In the genomic region with DNA sequence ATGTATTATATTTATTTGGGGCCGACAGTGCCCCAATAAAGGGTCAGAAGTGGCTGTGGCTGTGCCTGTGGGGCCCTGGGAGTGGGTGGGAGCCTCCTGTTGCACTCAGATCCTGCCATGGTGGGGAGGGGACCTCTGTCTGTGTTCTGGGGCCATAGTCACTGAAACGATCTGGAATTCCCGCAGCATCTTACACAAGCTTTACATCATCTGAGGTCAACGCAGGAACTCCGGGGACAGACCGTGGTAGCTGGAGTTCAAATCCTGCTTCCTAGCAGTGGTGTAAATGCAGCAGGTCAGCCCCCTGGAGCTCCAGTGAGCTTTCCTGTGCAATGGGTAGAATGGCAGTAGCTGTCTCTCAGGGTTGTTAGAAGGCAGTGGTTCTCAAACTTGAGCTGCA, we compare ENCODE assay signal across 23 cellular contexts. TPM values are rescaled to one million over a fixed set of nuclear protein-coding genes. Genes with fewer than 3 reads are reported as not detected.
DNase-seq lines count a peak whose midpoint lies in the region; ATAC-seq and TF ChIP-seq lines count a peak whose summit lies in the region.
"Had no signal": no experiment of that assay in that cellular context is flagged by ENCODE, and none has a peak within 500 bp of the region (broad histone marks: within the 10 kb centered on the region; RNA-seq: fewer than 3 reads in every experiment).

No MANE protein-coding gene starts in this region.

- CTCF ChIA-PET in HEK293 (lab: Yijun Ruan, JAX) (interaction anchor here (0.6 to 5.1 kb wide), 9 partner anchors 14 to 116 kb away, joined by 3 to 57 read pairs (median 5); no protein-coding TSS in a partner anchor), PC-3 (lab: Charles Lee) (no interaction called here)

- POLR2A ChIA-PET in HEK293 (lab: Yijun Ruan, JAX): interaction anchor here (0.6 to 2.4 kb wide), 7 partner anchors 10 to 62 kb away, joined by 3 to 10 read pairs (median 4); partner anchors contain the start of gene GRAMD1A
- POLR2A ChIA-PET in PC-3 (lab: Charles Lee; ENCODE audit: unreplicated experiment): no interaction called here

- H3K9me3 ChIP-seq in HEK293 (ENCODE audit: control insufficient read depth, insufficient read depth, low read depth, low read length) (no peaks in the 10 kb centered on the region), osteoblast (ENCODE audit: low read depth, low read length) (no peaks in the 10 kb centered on the region), Peyer's patch (no peaks in the 10 kb centered on the region), PC-3 (ENCODE audit: low read length) (no peaks in the 10 kb centered on the region)
- H3K9me3 ChIP-seq: BE2C; BLaER1 treated with 17β-estradiol and CSF1 and Interleukin-3, amounts not matched to agents 10 nM and 100 nM had no signal

- H3K9ac ChIP-seq in PC-3 (ENCODE audit: low read length): no peak overlapping the region
- H3K9ac ChIP-seq: BLaER1 treated with 17β-estradiol and CSF1 and Interleukin-3, amounts not matched to agents 10 nM and 100 nM; GM23248 had no signal

- H2AFZ ChIP-seq in osteoblast (ENCODE audit: low read length) (no peak overlapping the region), PC-3 (ENCODE audit: low read length) (no peak overlapping the region)
- H2AFZ ChIP-seq: GM23248 had no signal

- H3F3A ChIP-seq in PC-3 (ENCODE audit: low read length, unreplicated experiment): no peaks in the 10 kb centered on the region

- ATAC-seq in Right ventricle myocardium superior (ENCODE audit: poor library complexity) (no peak), PC-3 (no peak)
- ATAC-seq: GM12878, HCT116 had no signal

- H3K79me2 ChIP-seq in osteoblast (ENCODE audit: insufficient read depth, low read length) (no peaks in the 10 kb centered on the region), PC-3 (ENCODE audit: low read length) (no peaks in the 10 kb centered on the region)

- no TSS peak for BruUV-seq in PC-3 (replicated peaks; lab: Mats Ljungman, UMichigan)

- H3K4me1 ChIP-seq in HEK293 (ENCODE audit: control insufficient read depth, insufficient read depth, low read length) (peaks cover 12% of the 10 kb centered on the region), osteoblast (ENCODE audit: insufficient read depth, low read length) (peaks cover 5% of the 10 kb centered on the region), Peyer's patch (peaks cover 0 to 8% (median 3%) of the 10 kb centered on the region in 4 donors), PC-3 (ENCODE audit: insufficient read depth, low read length) (0 out of 2 replicates have a peak, but pooled peaks cover 4% of the 10 kb centered on the region)
- H3K4me1 ChIP-seq: BE2C had no signal

- TF ChIP-seq CTCF in HEK293 (tag by site-specific recombination; IDR thresholded peaks at IDR 0.05) (no peak), osteoblast (IDR thresholded peaks at IDR 0.05; ENCODE audit: extremely low read depth, low read depth, low read length) (no peak), Peyer's patch (IDR thresholded peaks at IDR 0.05) (no peak), PC-3 (conservative IDR thresholded peaks at IDR 0.05; ENCODE audit: low read depth, low read length) (no peak)

- H3K36me3 ChIP-seq in HEK293 (ENCODE audit: control insufficient read depth in 2 of 2, insufficient read depth in 1 of 2, low read length in 2 of 2): peaks cover 70 to 73% of the 10 kb centered on the region in 2 experiments
- H3K36me3 ChIP-seq in osteoblast (ENCODE audit: insufficient read depth, low read length): peaks cover 37% of the 10 kb centered on the region
- peaks cover 0 to 49% (median 0%) of the 10 kb centered on the region in 3 donors for H3K36me3 ChIP-seq in Peyer's patch
- H3K36me3 ChIP-seq in PC-3 (ENCODE audit: low read depth, low read length): peaks cover 3% of the 10 kb centered on the region; the same call in 1 of the 2 replicates

- H3K4me3 ChIP-seq in HEK293 (ENCODE audit: low read depth, low read length): no peak overlapping the region
- H3K4me3 ChIP-seq in osteoblast (ENCODE audit: insufficient read depth, low read length): no peak overlapping the region
- no peak overlapping the region for H3K4me3 ChIP-seq in Peyer's patch
- H3K4me3 ChIP-seq in PC-3 (ENCODE audit: low read length): no peak overlapping the region
- H3K4me3 ChIP-seq: BLaER1 treated with 17β-estradiol and CSF1 and Interleukin-3, amounts not matched to agents 10 nM and 100 nM; GM12878; GM23248 had no signal

- H3K4me2 ChIP-seq in osteoblast (ENCODE audit: insufficient read depth, low read length) (no peak overlapping the region), PC-3 (ENCODE audit: low read length) (no peak overlapping the region)
- H3K4me2 ChIP-seq: BLaER1 treated with 17β-estradiol and CSF1 and Interleukin-3, amounts not matched to agents 10 nM and 100 nM had no signal

- no peak for TF ChIP-seq POLR2A in Peyer's patch (IDR thresholded peaks at IDR 0.05)

- H3K27me3 ChIP-seq in osteoblast (ENCODE audit: insufficient read depth, low read length): no peaks in the 10 kb centered on the region
- no peaks in the 10 kb centered on the region for H3K27me3 ChIP-seq in Peyer's patch
- no peaks in the 10 kb centered on the region for H3K27me3 ChIP-seq in PC-3 (ENCODE audit: low read length)

- intact Hi-C loops in Right ventricle myocardium superior (cut with DNase I): no loop called here
- intact Hi-C loops in cardiac septum (cut with DNase I): no loop called here
- intact Hi-C loops in PC-3 (cut with micrococcal nuclease): no loop called here

- H4K20me1 ChIP-seq in osteoblast (ENCODE audit: insufficient read depth, low read length) (no peaks in the 10 kb centered on the region), PC-3 (ENCODE audit: low read length) (no peaks in the 10 kb centered on the region)

- H3K9me2 ChIP-seq in PC-3 (replicated peaks; ENCODE audit: low read length): no peaks in the 10 kb centered on the region

- DNase-seq in Right ventricle myocardium superior (peak; percentile 13), cardiac septum (ENCODE audit: low spot score) (no peak), osteoblast (ENCODE audit: insufficient read length, low spot score, missing footprints) (peak; percentile 76), Peyer's patch (no peak), PC-3 (no peak)
- DNase-seq: ACHN; AML-193; BE2C; CD4-positive, alpha-beta T cell; CD8-positive, alpha-beta memory T cell; DMS 273 treated with DMSO at 0.1 percent for 48 hours; DMS79; EL; GDM1; GM23248; H9; HFFc6 had no signal

- H3K27ac ChIP-seq in HEK293 (ENCODE audit: extremely low read depth, low read depth, low read length) (no peak overlapping the region), osteoblast (ENCODE audit: low read depth, low read length) (no peak overlapping the region), Peyer's patch (no peak overlapping the region), PC-3 (ENCODE audit: low read length) (no peak overlapping the region)
- H3K27ac ChIP-seq: 22Rv1; BLaER1 treated with 17β-estradiol and CSF1 and Interleukin-3, amounts not matched to agents 10 nM and 100 nM; GM23248 had no signal

TF ChIP-seq in HEK293, 187 proteins besides CTCF, POLR2A, EP300 and RAD21 (continues in another document):
- TF ChIP-seq ZNF544 (tag by site-specific recombination; IDR thresholded peaks at IDR 0.05) (no peak), ZNF660 (tag by site-specific recombination; IDR thresholded peaks at IDR 0.05) (no peak), SCRT2 (tag by site-specific recombination; IDR thresholded peaks at IDR 0.05) (peak; percentile 58; the same call in 1 of the 2 replicates)
- TF ChIP-seq, protein P1, sequence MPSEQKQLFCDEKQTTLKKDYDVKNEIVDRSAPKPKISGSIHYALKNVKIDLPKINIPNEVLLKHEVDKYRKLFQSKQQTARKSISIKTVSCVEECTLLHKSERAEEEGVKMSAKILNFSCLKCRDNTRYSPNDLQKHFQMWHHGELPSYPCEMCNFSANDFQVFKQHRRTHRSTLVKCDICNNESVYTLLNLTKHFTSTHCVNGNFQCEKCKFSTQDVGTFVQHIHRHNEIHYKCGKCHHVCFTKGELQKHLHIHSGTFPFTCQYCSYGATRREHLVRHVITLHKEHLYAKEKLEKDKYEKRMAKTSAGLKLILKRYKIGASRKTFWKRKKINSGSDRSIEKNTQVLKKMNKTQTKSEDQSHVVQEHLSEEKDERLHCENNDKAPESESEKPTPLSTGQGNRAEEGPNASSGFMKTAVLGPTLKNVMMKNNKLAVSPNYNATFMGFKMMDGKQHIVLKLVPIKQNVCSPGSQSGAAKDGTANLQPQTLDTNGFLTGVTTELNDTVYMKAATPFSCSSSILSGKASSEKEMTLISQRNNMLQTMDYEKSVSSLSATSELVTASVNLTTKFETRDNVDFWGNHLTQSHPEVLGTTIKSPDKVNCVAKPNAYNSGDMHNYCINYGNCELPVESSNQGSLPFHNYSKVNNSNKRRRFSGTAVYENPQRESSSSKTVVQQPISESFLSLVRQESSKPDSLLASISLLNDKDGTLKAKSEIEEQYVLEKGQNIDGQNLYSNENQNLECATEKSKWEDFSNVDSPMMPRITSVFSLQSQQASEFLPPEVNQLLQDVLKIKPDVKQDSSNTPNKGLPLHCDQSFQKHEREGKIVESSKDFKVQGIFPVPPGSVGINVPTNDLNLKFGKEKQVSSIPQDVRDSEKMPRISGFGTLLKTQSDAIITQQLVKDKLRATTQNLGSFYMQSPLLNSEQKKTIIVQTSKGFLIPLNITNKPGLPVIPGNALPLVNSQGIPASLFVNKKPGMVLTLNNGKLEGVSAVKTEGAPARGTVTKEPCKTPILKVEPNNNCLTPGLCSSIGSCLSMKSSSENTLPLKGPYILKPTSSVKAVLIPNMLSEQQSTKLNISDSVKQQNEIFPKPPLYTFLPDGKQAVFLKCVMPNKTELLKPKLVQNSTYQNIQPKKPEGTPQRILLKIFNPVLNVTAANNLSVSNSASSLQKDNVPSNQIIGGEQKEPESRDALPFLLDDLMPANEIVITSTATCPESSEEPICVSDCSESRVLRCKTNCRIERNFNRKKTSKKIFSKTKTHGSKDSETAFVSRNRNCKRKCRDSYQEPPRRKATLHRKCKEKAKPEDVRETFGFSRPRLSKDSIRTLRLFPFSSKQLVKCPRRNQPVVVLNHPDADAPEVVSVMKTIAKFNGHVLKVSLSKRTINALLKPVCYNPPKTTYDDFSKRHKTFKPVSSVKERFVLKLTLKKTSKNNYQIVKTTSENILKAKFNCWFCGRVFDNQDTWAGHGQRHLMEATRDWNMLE (tag by site-specific recombination; conservative IDR thresholded peaks at IDR 0.05; ENCODE audit: low read depth): no peak

RNA-seq across cellular contexts. Expression of gene SCN1B, which starts 3.9 kb away (rescaled TPM):
- total RNA-seq in Right ventricle myocardium superior: 48.2 TPM
- 58.7 TPM for total RNA-seq in cardiac septum
- 4.7 and 5.6 TPM in 2 replicates for total RNA-seq in osteoblast
- 1 to 10 TPM; 2.8 to 9.1 (median 5.1) TPM for total RNA-seq in Peyer's patch
- 1.7 TPM in 2 replicates for total RNA-seq in PC-3 (2014; rRNA removed)

RNA-seq across cellular contexts. Expression of gene HPN, which starts 15.1 kb away (rescaled TPM):
- 5.6 TPM for total RNA-seq in Right ventricle myocardium superior
- total RNA-seq in cardiac septum: 4.9 TPM
- under 0.01 and 0.29 TPM in 2 replicates for total RNA-seq in osteoblast
- total RNA-seq in Peyer's patch: 1 to 10 TPM in 1 of 4 donors, under 1 TPM in 1, not detected in 2; 0.67 to 1.4 TPM
- 0.18 TPM in 1 of 2 replicates, not detected in the other for total RNA-seq in PC-3 (2014; rRNA removed)
- total RNA-seq: CD4-positive, alpha-beta T cell; CD8-positive, alpha-beta memory T cell; GM23248; H4; HFFc6 had no signal

RNA-seq across cellular contexts. Expression of gene GRAMD1A, which starts 26.3 kb away (rescaled TPM):
- total RNA-seq in Right ventricle myocardium superior (25.5 TPM), cardiac septum (38.3 TPM), osteoblast (29.7 and 33.6 TPM in 2 replicates), Peyer's patch (100 to 1,000 TPM in 1 of 4 donors, 10 to 100 TPM in 2, 1 to 10 TPM in 1; 6.0 to 135 (median 61.6) TPM), PC-3 (2014; rRNA removed) (24.8 and 32.8 TPM in 2 replicates)

Comparison
In these comparisons a context has a peak if more than half of its experiments do, and no peak if none do; other contexts are left out.
1. DNase-seq: peak in Right ventricle myocardium superior (single experiment) and osteoblast (single experiment); none in cardiac septum (single experiment), Peyer's patch (0 of 3) and PC-3 (single experiment).